In genomic region chr4:26751838-26752237, GRCh38 we compare ENCODE assay signal across 14 cellular contexts.
DNase-seq lines count a peak whose midpoint lies in the region; ATAC-seq and TF ChIP-seq lines count a peak whose summit lies in the region.
"Had no signal": no experiment of that assay in that cellular context is flagged by ENCODE, and none has a peak within 500 bp of the region (broad histone marks: within the 10 kb centered on the region; RNA-seq: fewer than 3 reads in every experiment).

No MANE protein-coding gene starts in this region.

- no peak overlapping the region for H3K4me3 ChIP-seq in endodermal cell (ENCODE audit: low read length)
- H3K4me3 ChIP-seq: SK-N-MC had no signal

- peaks cover 5% of the 10 kb centered on the region for H3K4me1 Mint-ChIP-seq in activated naive CD4-positive, alpha-beta T cell treated with anti-CD3 and anti-CD28 coated beads for 36 hours (ENCODE audit: low read depth)
- peaks cover 12 to 26% of the 10 kb centered on the region in 2 donors for H3K4me1 Mint-ChIP-seq in stimulated activated naive B cell treated with anti-CD40 and anti-IgM and Interleukin-4, amounts not matched to agents 10 μg/mL and 1 μg/mL and 100 μg/mL, for 72 hours
- H3K4me1 Mint-ChIP-seq in endodermal cell, result peaks cover 1% of the 10 kb centered on the region

- no peak overlapping the region for H3K4me3 Mint-ChIP-seq in activated naive CD4-positive, alpha-beta T cell treated with anti-CD3 and anti-CD28 coated beads for 36 hours
- no peak overlapping the region for H3K4me3 Mint-ChIP-seq in stimulated activated naive B cell treated with anti-CD40 and anti-IgM and Interleukin-4, amounts not matched to agents 10 μg/mL and 1 μg/mL and 100 μg/mL, for 72 hours
- H3K4me3 Mint-ChIP-seq in endodermal cell, result no peak overlapping the region
- H3K4me3 Mint-ChIP-seq: activated CD4-positive, alpha-beta T cell treated with anti-CD3 and anti-CD28 coated beads, Interleukin-2, amount 10 ng/mL, durations not matched to agents 7 days and 5 days had no signal

- no peaks in the 10 kb centered on the region for H3K9me3 Mint-ChIP-seq in activated naive CD4-positive, alpha-beta T cell treated with anti-CD3 and anti-CD28 coated beads for 36 hours
- H3K9me3 Mint-ChIP-seq in stimulated activated naive B cell treated with anti-CD40 and anti-IgM and Interleukin-4, amounts not matched to agents 10 μg/mL and 1 μg/mL and 100 μg/mL, for 72 hours, result no peaks in the 10 kb centered on the region
- H3K9me3 Mint-ChIP-seq in endodermal cell, result no peaks in the 10 kb centered on the region
- H3K9me3 Mint-ChIP-seq: activated CD4-positive, alpha-beta T cell treated with anti-CD3 and anti-CD28 coated beads, Interleukin-2, amount 10 ng/mL, durations not matched to agents 7 days and 5 days had no signal

- H3K27me3 Mint-ChIP-seq in activated naive CD4-positive, alpha-beta T cell treated with anti-CD3 and anti-CD28 coated beads for 36 hours (ENCODE audit: low read depth), result no peaks in the 10 kb centered on the region
- H3K27me3 Mint-ChIP-seq in stimulated activated naive B cell treated with anti-CD40 and anti-IgM and Interleukin-4, amounts not matched to agents 10 μg/mL and 1 μg/mL and 100 μg/mL, for 72 hours, result no peaks in the 10 kb centered on the region
- H3K27me3 Mint-ChIP-seq in endodermal cell (ENCODE audit: insufficient read depth), result no peaks in the 10 kb centered on the region
- H3K27me3 Mint-ChIP-seq: activated CD4-positive, alpha-beta T cell treated with anti-CD3 and anti-CD28 coated beads, Interleukin-2, amount 10 ng/mL, durations not matched to agents 7 days and 5 days had no signal

- H3K4me1 ChIP-seq in endodermal cell (ENCODE audit: control insufficient read depth, insufficient read depth, low read length), result no peaks in the 10 kb centered on the region

- intact Hi-C loops in activated naive CD4-positive, alpha-beta T cell treated with anti-CD3 and anti-CD28 coated beads for 36 hours (cut with micrococcal nuclease), result no loop called here

- no peaks in the 10 kb centered on the region for H3K27me3 ChIP-seq in endodermal cell (ENCODE audit: control insufficient read depth, insufficient read depth, low read length, poor library complexity, severe bottlenecking)

- CTCF ChIA-PET in activated naive CD4-positive, alpha-beta T cell treated with anti-CD3 and anti-CD28 coated beads for 36 hours (lab: Charles Lee), result no interaction called here

- H3K36me3 Mint-ChIP-seq in activated naive CD4-positive, alpha-beta T cell treated with anti-CD3 and anti-CD28 coated beads for 36 hours (ENCODE audit: low read depth), result peaks cover 11% of the 10 kb centered on the region
- peaks cover 0 to 2% of the 10 kb centered on the region in 2 donors for H3K36me3 Mint-ChIP-seq in stimulated activated naive B cell treated with anti-CD40 and anti-IgM and Interleukin-4, amounts not matched to agents 10 μg/mL and 1 μg/mL and 100 μg/mL, for 72 hours
- H3K36me3 Mint-ChIP-seq in endodermal cell (ENCODE audit: low read depth), result no peaks in the 10 kb centered on the region

- no peak overlapping the region for H3K27ac Mint-ChIP-seq in activated naive CD4-positive, alpha-beta T cell treated with anti-CD3 and anti-CD28 coated beads for 36 hours
- H3K27ac Mint-ChIP-seq in stimulated activated naive B cell treated with anti-CD40 and anti-IgM and Interleukin-4, amounts not matched to agents 10 μg/mL and 1 μg/mL and 100 μg/mL, for 72 hours, result no peak overlapping the region
- no peak overlapping the region for H3K27ac Mint-ChIP-seq in endodermal cell
- H3K27ac Mint-ChIP-seq: activated CD4-positive, alpha-beta T cell treated with anti-CD3 and anti-CD28 coated beads, Interleukin-2, amount 10 ng/mL, durations not matched to agents 7 days and 5 days had no signal

- no peak overlapping the region for H3K9ac ChIP-seq in endodermal cell (ENCODE audit: extremely low read depth, low read length, poor library complexity, severe bottlenecking)

- TF ChIP-seq CTCF in endodermal cell (conservative IDR thresholded peaks at IDR 0.05), result no peak

- no peaks in the 10 kb centered on the region for H3K36me3 ChIP-seq in endodermal cell (ENCODE audit: control insufficient read depth, insufficient read depth, low read length)

- peak; percentile 79 for ATAC-seq in GM21528 (IDR thresholded peaks at IDR 0.05; ENCODE audit: low FRiP score, unreplicated experiment)
- peak; percentile 92 for ATAC-seq in HG03095 (IDR thresholded peaks at IDR 0.05; ENCODE audit: unreplicated experiment)
- peak; percentile 68 to 91 for ATAC-seq in stimulated activated naive B cell treated with anti-CD40 and anti-IgM and Interleukin-4, amounts not matched to agents 10 μg/mL and 1 μg/mL and 100 μg/mL, for 72 hours (replicated peaks)
- no peak for ATAC-seq in left lobe of liver

- no peak overlapping the region for H3K27ac ChIP-seq in endodermal cell (ENCODE audit: low read depth, low read length)
- H3K27ac ChIP-seq: SK-N-MC had no signal

- no CpG with 5 or more reads among the region's 1 CpG for WGBS in endodermal cell (ENCODE audit: insufficient coverage in 1 of 2, insufficient read length in 1 of 2), 2 experiments

- H3K9me3 ChIP-seq in endodermal cell (ENCODE audit: control insufficient read depth, low read length), result no peaks in the 10 kb centered on the region

- peak; percentile 18 for DNase-seq in activated naive CD4-positive, alpha-beta T cell treated with anti-CD3 and anti-CD28 coated beads for 36 hours
- no peak for DNase-seq in activated naive CD4-positive, alpha-beta T cell treated with Interleukin-2 at 50 U/mL for 16 hours
- DNase-seq in stimulated activated naive B cell treated with anti-CD40 and anti-IgM and Interleukin-4, amounts not matched to agents 10 μg/mL and 1 μg/mL and 100 μg/mL, for 72 hours, result no peak
- DNase-seq in SIG-M5 treated with dmso at 0.1 percent for 504 hours (lab: John Stamatoyannopoulos, UW; ENCODE audit: unreplicated experiment) (no peak), left lobe of liver (ENCODE audit: low spot score) (no peak), endodermal cell (no peak)
- DNase-seq: ACHN; activated CD4-positive, alpha-beta T cell treated with anti-CD3 and anti-CD28 coated beads, Interleukin-2, amount 10 ng/mL, durations not matched to agents 7 days and 5 days; aorta; DND-41; NCI-H69 had no signal
